In genomic region chr17:78273813-78274212, GRCh38 we compare ENCODE assay signal across 25 cellular contexts. TPM values are rescaled to one million over a fixed set of nuclear protein-coding genes. Genes with fewer than 3 reads are reported as not detected.
DNase-seq lines count a peak whose midpoint lies in the region; ATAC-seq, FAIRE-seq and TF ChIP-seq lines count a peak whose summit lies in the region.
"Had no signal": no experiment of that assay in that cellular context is flagged by ENCODE, and none has a peak within 500 bp of the region (broad histone marks: within the 10 kb centered on the region; RNA-seq: fewer than 3 reads in every experiment).

No MANE protein-coding gene starts in this region.

- no peak overlapping the region for H3K4me3 Mint-ChIP-seq in IgD-negative memory B cell

- H3K9me3 Mint-ChIP-seq in IgD-negative memory B cell: no peaks in the 10 kb centered on the region
- H3K9me3 Mint-ChIP-seq: CD4-positive, alpha-beta memory T cell had no signal

- no peak for TF ChIP-seq POLR2A in HepG2 (IDR thresholded peaks at IDR 0.05; ENCODE audit: insufficient read depth in 1 of 2, low read depth in 2 of 2, low read length in 2 of 2)
- TF ChIP-seq POLR2A in right lobe of liver (IDR thresholded peaks at IDR 0.05): no peak

- no peak overlapping the region for H3K27ac ChIP-seq in HepG2 (ENCODE audit: extremely low read length, insufficient read depth, low read length)
- H3K27ac ChIP-seq in right lobe of liver: no peak overlapping the region
- H3K27ac ChIP-seq in hepatocyte: no peak overlapping the region
- peak overlapping the region; percentile 74 for H3K27ac ChIP-seq in thymus (ENCODE audit: low read depth)
- H3K27ac ChIP-seq: BLaER1 treated with 17β-estradiol and CSF1 and Interleukin-3, amounts not matched to agents 10 nM and 100 nM; PC-9 had no signal

- H3K9me3 ChIP-seq in HepG2 (ENCODE audit: low read length): no peaks in the 10 kb centered on the region
- H3K9me3 ChIP-seq in right lobe of liver: no peaks in the 10 kb centered on the region
- H3K9me3 ChIP-seq in hepatocyte (ENCODE audit: low read depth): no peaks in the 10 kb centered on the region
- H3K9me3 ChIP-seq in thymus (ENCODE audit: control insufficient read depth): peaks cover 2% of the 10 kb centered on the region
- H3K9me3 ChIP-seq: BLaER1 treated with 17β-estradiol and CSF1 and Interleukin-3, amounts not matched to agents 10 nM and 100 nM; Caco-2; HAP-1 had no signal

- no peaks in the 10 kb centered on the region for H3K36me3 ChIP-seq in HepG2 (replicated peaks in 1 of 2; ENCODE audit: control insufficient read depth in 1 of 2, insufficient read depth in 2 of 2, low read length in 2 of 2)
- H3K36me3 ChIP-seq in right lobe of liver: no peaks in the 10 kb centered on the region
- no peaks in the 10 kb centered on the region for H3K36me3 ChIP-seq in hepatocyte (replicated peaks; ENCODE audit: insufficient read depth, low read depth)
- peaks cover 11% of the 10 kb centered on the region for H3K36me3 ChIP-seq in thymus (ENCODE audit: control insufficient read depth, insufficient read depth)
- H3K36me3 ChIP-seq: BLaER1 treated with 17β-estradiol and CSF1 and Interleukin-3, amounts not matched to agents 10 nM and 100 nM; HAP-1 had no signal

- TF ChIP-seq EP300 in HepG2 (IDR thresholded peaks at IDR 0.05; ENCODE audit: low read depth in 2 of 2, low read length in 2 of 2) (no peak), HepG2 (CRISPR knock-in tag; IDR thresholded peaks at IDR 0.05; ENCODE audit: borderline replicate concordance) (no peak)

- CTCF ChIA-PET in HepG2 (lab: Yijun Ruan, JAX; ENCODE audit: low intra/inter-chr PET ratio, low total read pairs): no interaction called here

- ATAC-seq in HepG2 (no peak), right lobe of liver (no peak), GM21576 (IDR thresholded peaks at IDR 0.05; ENCODE audit: unreplicated experiment) (no peak), GM18517 (IDR thresholded peaks at IDR 0.05; ENCODE audit: unreplicated experiment) (no peak)
- ATAC-seq: GM12878 had no signal

- H3K4me2 ChIP-seq in HepG2 (ENCODE audit: low read depth, low read length): no peak overlapping the region
- no peak overlapping the region for H3K4me2 ChIP-seq in hepatocyte

- in situ Hi-C loops in HepG2 (cut with HindIII; ENCODE audit: extremely low pct_ligation_motif_present, low pct_unique_long_range_greater_than_20kb): no loop called here

- peaks cover 18% of the 10 kb centered on the region for H3K4me1 ChIP-seq in HepG2 (ENCODE audit: insufficient read depth, low read length)
- peaks cover 0 to 15% (median 0%) of the 10 kb centered on the region in 4 donors for H3K4me1 ChIP-seq in right lobe of liver
- peaks cover 45% of the 10 kb centered on the region for H3K4me1 ChIP-seq in hepatocyte (ENCODE audit: insufficient read depth)
- H3K4me1 ChIP-seq in thymus (ENCODE audit: control insufficient read depth, insufficient read depth, low read length): peaks cover 70% of the 10 kb centered on the region

- TF ChIP-seq CTCF in HepG2 (CRISPR knock-in tag; IDR thresholded peaks at IDR 0.05) (no peak), right lobe of liver (IDR thresholded peaks at IDR 0.05) (no peak), hepatocyte (IDR thresholded peaks at IDR 0.05; ENCODE audit: poor library complexity) (no peak)

- H3K36me3 Mint-ChIP-seq in IgD-negative memory B cell: no peaks in the 10 kb centered on the region
- H3K36me3 Mint-ChIP-seq: CD4-positive, alpha-beta memory T cell had no signal

- no peak for FAIRE-seq in HepG2 (lab: Jason Lieb, UNC)
- FAIRE-seq: G401.6, GM12878, HTR-8/SVneo had no signal

- H3K4me1 Mint-ChIP-seq in IgD-negative memory B cell: peaks cover 11 to 17% (median 15%) of the 10 kb centered on the region in 3 donors

- POLR2A ChIA-PET in HepG2 (lab: Yijun Ruan, JAX): no interaction called here

- no peak overlapping the region for H3K9ac ChIP-seq in HepG2 (ENCODE audit: insufficient read depth, low read depth, low read length)
- H3K9ac ChIP-seq: BLaER1 treated with 17β-estradiol and CSF1 and Interleukin-3, amounts not matched to agents 10 nM and 100 nM; KMS-11 had no signal

- no peaks in the 10 kb centered on the region for H3K9me2 ChIP-seq in hepatocyte (replicated peaks; ENCODE audit: insufficient read depth)

- no TSS peak for BruUV-seq in HepG2 (replicated peaks; lab: Mats Ljungman, UMichigan)

- WGBS in HepG2 (ENCODE audit: low lambda C conversion rate): 34% methylated on average over 6 of the region's 6 CpGs
- WGBS in right lobe of liver (ENCODE audit: insufficient coverage, low coverage, low lambda C conversion rate, missing lambda C conversion rate): 90% methylated on average over 3 of the region's 6 CpGs
- 92% methylated on average over 6 of the region's 6 CpGs for WGBS in hepatocyte (ENCODE audit: low lambda C conversion rate, missing lambda C conversion rate)
- whole genome bisulfite sequencing in thymus: 97% methylated on average over 6 of the region's 6 CpGs

- H4K20me1 ChIP-seq in HepG2 (ENCODE audit: insufficient read depth, low read length): no peaks in the 10 kb centered on the region
- H4K20me1 ChIP-seq in hepatocyte (ENCODE audit: insufficient read depth, poor library complexity, severe bottlenecking): no peaks in the 10 kb centered on the region
- H4K20me1 ChIP-seq: BLaER1 treated with 17β-estradiol and CSF1 and Interleukin-3, amounts not matched to agents 10 nM and 100 nM had no signal

- H3K27me3 Mint-ChIP-seq in IgD-negative memory B cell: peaks cover 39% of the 10 kb centered on the region

- H3K27ac Mint-ChIP-seq in IgD-negative memory B cell: peak overlapping the region; percentile 31 to 96 (median 47)

- TF ChIP-seq RAD21 in HepG2 (CRISPR knock-in tag; IDR thresholded peaks at IDR 0.05): no peak

- H3K27me3 ChIP-seq in HepG2 (ENCODE audit: control insufficient read depth in 1 of 2, insufficient read depth in 2 of 2, low read length in 2 of 2) (peaks cover 30 to 78% of the 10 kb centered on the region in 2 experiments), right lobe of liver (no peaks in the 10 kb centered on the region), hepatocyte (no peaks in the 10 kb centered on the region), thymus (ENCODE audit: control insufficient read depth, insufficient read depth) (no peaks in the 10 kb centered on the region)

- H2AFZ ChIP-seq in HepG2 (ENCODE audit: low read length): no peak overlapping the region
- no peak overlapping the region for H2AFZ ChIP-seq in hepatocyte
- H2AFZ ChIP-seq: PC-9 had no signal

- DNase-seq in HepG2 (ENCODE audit: low spot score) (no peak), right lobe of liver (no peak), hepatocyte (ENCODE audit: low spot score) (peak; percentile 4), NCI-H146 (lab: John Stamatoyannopoulos, UW) (no peak)
- DNase-seq: Caco-2; CD4-positive, alpha-beta memory T cell; MM.1S; NCI-H1694; NCI-H2029 treated with DMSO at 0.1 percent for 48 hours; NCI-H446 treated with DMSO at 0.1 percent for 48 hours; NCI-H526; PC-9; SHP77 treated with DMSO at 0.1 percent for 48 hours had no signal

- intact Hi-C loops in HepG2 (cut with micrococcal nuclease; ENCODE audit: unreplicated experiment): no loop called here
- intact Hi-C loops in right lobe of liver (cut with DNase I): no loop called here

- H3K79me2 ChIP-seq in HepG2 (ENCODE audit: insufficient read depth, low read length) (no peaks in the 10 kb centered on the region), hepatocyte (no peaks in the 10 kb centered on the region)

- H3K4me3 ChIP-seq in HepG2 (replicated peaks in 1 of 3; ENCODE audit: insufficient read depth in 1 of 3, low read depth in 2 of 3, low read length in 3 of 3): no peak overlapping the region
- H3K4me3 ChIP-seq in right lobe of liver: no peak overlapping the region
- H3K4me3 ChIP-seq in hepatocyte: no peak overlapping the region
- peak overlapping the region; percentile 30 for H3K4me3 ChIP-seq in thymus (ENCODE audit: low read length)
- H3K4me3 ChIP-seq: BLaER1 treated with 17β-estradiol and CSF1 and Interleukin-3, amounts not matched to agents 10 nM and 100 nM; GM12878; HAP-1; PC-9 had no signal

RNA-seq across cellular contexts. Expression of gene TMEM235, which starts 42.4 kb away (rescaled TPM):
- total RNA-seq in HepG2 (2016; rRNA removed; fragmentation: Illumina TruSeq; extraction: Trizol): not detected in 2 replicates
- total RNA-seq in HepG2 (2016; cell fraction: cytosol; rRNA removed; fragmentation: Illumina TruSeq; extraction: Trizol; ENCODE audit: low read depth): not detected in 2 replicates
- total RNA-seq in HepG2 (2016; cell fraction: insoluble cytoplasmic fraction; rRNA removed; fragmentation: Illumina TruSeq; extraction: Trizol): not detected in 2 replicates
- not detected in 2 replicates for total RNA-seq in HepG2 (2016; cell fraction: membrane; rRNA removed; fragmentation: Illumina TruSeq; extraction: Trizol)
- not detected in 2 replicates for total RNA-seq in HepG2 (2016; cell fraction: nucleus; rRNA removed; fragmentation: Illumina TruSeq; extraction: Trizol)
- polyA plus RNA-seq in HepG2 (2011; rRNA removed): not detected in 2 replicates
- polyA plus RNA-seq in HepG2 (2011; cell fraction: cytosol; rRNA removed): not detected in 2 replicates
- not detected in 2 replicates for polyA plus RNA-seq in HepG2 (2011; cell fraction: nucleus; rRNA removed)
- not detected in 2 replicates for polyA plus RNA-seq in HepG2 (2012)
- polyA plus RNA-seq in HepG2 (2016; cell fraction: cytosol; fragmentation: Illumina TruSeq; extraction: Trizol; ENCODE audit: low read depth): not detected in 2 replicates
- polyA plus RNA-seq in HepG2 (2016; cell fraction: insoluble cytoplasmic fraction; fragmentation: Illumina TruSeq; extraction: Trizol; ENCODE audit: low read depth): not detected in 2 replicates
- polyA plus RNA-seq in HepG2 (2016; cell fraction: membrane; fragmentation: Illumina TruSeq; extraction: Trizol; ENCODE audit: low read depth): not detected in 2 replicates
- not detected in 2 replicates for polyA plus RNA-seq in HepG2 (2016; cell fraction: nucleus; fragmentation: Illumina TruSeq; extraction: Trizol; ENCODE audit: insufficient read depth, low read depth)
- not detected in 2 replicates for polyA minus RNA-seq in HepG2 (2011; rRNA and poly(A)+ RNA removed; ENCODE audit: low replicate concordance)
- polyA minus RNA-seq in HepG2 (2011; cell fraction: cytosol; rRNA and poly(A)+ RNA removed): not detected in 2 replicates
- not detected in 2 replicates for polyA minus RNA-seq in HepG2 (2011; cell fraction: nucleus; rRNA and poly(A)+ RNA removed)
- total RNA-seq in right lobe of liver: not detected
- not detected for polyA plus RNA-seq in IgD-negative memory B cell
- total RNA-seq in hepatocyte: 0.27 TPM in 1 of 2 replicates, not detected in the other
- polyA plus RNA-seq in hepatocyte: 0.21 and 0.30 TPM in 2 replicates
- 0.50 TPM for polyA plus RNA-seq in thymus
- total RNA-seq: A172; Caco-2; CD4-positive, alpha-beta memory T cell; GM12878; PC-9; RPMI7951 had no signal
- polyA plus RNA-seq: CD4-positive, alpha-beta memory T cell; GM12878 had no signal

RNA-seq across cellular contexts. Expression of gene BIRC5, which starts 59.8 kb away (rescaled TPM):
- total RNA-seq in HepG2 (2016; rRNA removed; fragmentation: Illumina TruSeq; extraction: Trizol) (135 and 167 TPM in 2 replicates), right lobe of liver (1 to 10 TPM in 4 of 6 experiments, under 1 TPM in 2; 0.57 to 2.0 (median 1.4) TPM), hepatocyte (12.0 and 14.6 TPM in 2 replicates)
- 34.5 and 39.0 TPM in 2 replicates for total RNA-seq in HepG2 (2016; cell fraction: cytosol; rRNA removed; fragmentation: Illumina TruSeq; extraction: Trizol; ENCODE audit: low read depth)
- total RNA-seq in HepG2 (2016; cell fraction: insoluble cytoplasmic fraction; rRNA removed; fragmentation: Illumina TruSeq; extraction: Trizol): 131 and 168 TPM in 2 replicates
- 97.3 and 97.8 TPM in 2 replicates for total RNA-seq in HepG2 (2016; cell fraction: membrane; rRNA removed; fragmentation: Illumina TruSeq; extraction: Trizol)
- total RNA-seq in HepG2 (2016; cell fraction: nucleus; rRNA removed; fragmentation: Illumina TruSeq; extraction: Trizol): 62.8 and 63.7 TPM in 2 replicates
- polyA plus RNA-seq in HepG2 (2011; rRNA removed) (18.5 and 30.3 TPM in 2 replicates), IgD-negative memory B cell (0.25 TPM), hepatocyte (12.4 and 18.0 TPM in 2 replicates), thymus (6.8 TPM)
- 26.4 and 35.2 TPM in 2 replicates for polyA plus RNA-seq in HepG2 (2011; cell fraction: cytosol; rRNA removed)
- 11.3 and 14.8 TPM in 2 replicates for polyA plus RNA-seq in HepG2 (2011; cell fraction: nucleus; rRNA removed)
- 20.8 and 42.6 TPM in 2 replicates for polyA plus RNA-seq in HepG2 (2012)
- 27.8 and 29.4 TPM in 2 replicates for polyA plus RNA-seq in HepG2 (2016; cell fraction: cytosol; fragmentation: Illumina TruSeq; extraction: Trizol; ENCODE audit: low read depth)
- polyA plus RNA-seq in HepG2 (2016; cell fraction: insoluble cytoplasmic fraction; fragmentation: Illumina TruSeq; extraction: Trizol; ENCODE audit: low read depth): 158 and 162 TPM in 2 replicates
- polyA plus RNA-seq in HepG2 (2016; cell fraction: membrane; fragmentation: Illumina TruSeq; extraction: Trizol; ENCODE audit: low read depth): 64.5 and 65.4 TPM in 2 replicates
- polyA plus RNA-seq in HepG2 (2016; cell fraction: nucleus; fragmentation: Illumina TruSeq; extraction: Trizol; ENCODE audit: insufficient read depth, low read depth): 90.2 and 97.1 TPM in 2 replicates
- polyA minus RNA-seq in HepG2 (2011; rRNA and poly(A)+ RNA removed; ENCODE audit: low replicate concordance): 62.3 and 97.9 TPM in 2 replicates
- polyA minus RNA-seq in HepG2 (2011; cell fraction: cytosol; rRNA and poly(A)+ RNA removed): 18.6 and 37.7 TPM in 2 replicates
- 20.9 and 36.8 TPM in 2 replicates for polyA minus RNA-seq in HepG2 (2011; cell fraction: nucleus; rRNA and poly(A)+ RNA removed)
